ENCODE assay signal across 8 cellular contexts in the genomic region with DNA sequence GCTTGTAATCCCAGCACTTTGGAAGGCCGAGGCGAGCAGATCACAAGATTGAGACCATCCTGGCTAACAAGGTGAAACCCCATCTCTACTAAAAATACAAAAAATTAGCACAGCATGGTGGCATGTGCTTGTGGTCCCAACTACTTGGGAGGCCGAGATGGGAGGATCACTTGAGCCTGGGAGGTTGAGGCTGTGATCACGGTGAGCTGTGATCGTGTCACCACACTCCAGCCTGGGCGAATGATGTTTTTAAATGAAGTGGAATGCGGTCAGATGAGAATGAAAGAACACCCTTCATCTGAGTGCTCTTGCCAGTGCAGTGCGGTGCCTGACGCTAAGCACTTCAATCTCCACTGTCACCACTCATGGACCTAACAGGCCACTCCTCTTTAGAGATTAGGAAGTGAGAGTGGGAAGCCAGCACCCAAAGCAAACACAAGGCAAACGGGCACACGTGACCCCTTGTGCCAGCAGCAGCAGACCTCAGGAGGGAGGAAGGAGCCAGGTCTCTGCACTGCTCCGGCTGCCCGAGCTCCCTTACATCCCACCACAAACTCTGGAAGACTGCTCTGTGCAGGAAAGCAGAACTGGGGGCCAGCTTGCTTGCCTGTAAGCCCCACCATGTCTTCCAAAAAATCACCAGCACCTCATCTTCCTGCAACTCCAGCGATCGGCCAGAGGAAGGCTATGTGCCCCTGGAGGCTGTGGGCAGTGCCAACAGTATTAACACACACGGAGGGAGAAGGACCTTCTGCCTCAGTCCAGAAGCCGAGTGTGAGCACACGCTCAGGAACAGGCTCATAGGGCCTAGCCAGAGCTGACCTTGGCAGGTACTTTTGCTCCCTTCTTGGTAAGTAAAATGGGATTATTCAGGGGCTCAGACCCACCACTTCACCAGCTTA. TPM values are rescaled to one million over a fixed set of nuclear protein-coding genes. Genes with fewer than 3 reads are reported as not detected.
DNase-seq lines count a peak whose midpoint lies in the region; ATAC-seq and TF ChIP-seq lines count a peak whose summit lies in the region.

No MANE protein-coding gene starts in this region.

- no peaks in the 10 kb centered on the region for H3K36me3 ChIP-seq in muscle layer of duodenum (ENCODE audit: control insufficient read depth in 1 of 2, insufficient read depth in 2 of 2, low read length in 2 of 2)

- H3K27ac ChIP-seq in muscle layer of duodenum (ENCODE audit: low read length), result peak overlapping the region; percentile 41

- H3K36me3 Mint-ChIP-seq in CD14-positive monocyte (no peaks in the 10 kb centered on the region), chondrocyte (ENCODE audit: low read depth) (no peaks in the 10 kb centered on the region)
- no peaks in the 10 kb centered on the region for H3K36me3 Mint-ChIP-seq in activated CD4-positive, alpha-beta T cell treated with anti-CD3 and anti-CD28 coated beads for 36 hours (ENCODE audit: low read depth)

- TF ChIP-seq CTCF in CD14-positive monocyte (IDR thresholded peaks at IDR 0.05) (no peak), chondrocyte (IDR thresholded peaks at IDR 0.05) (no peak)

- no peaks in the 10 kb centered on the region for H3K27me3 ChIP-seq in muscle layer of duodenum (ENCODE audit: low read depth, low read length)

- H3K4me1 Mint-ChIP-seq in CD14-positive monocyte (peaks cover 56% of the 10 kb centered on the region), chondrocyte (ENCODE audit: low read depth) (peaks cover 25% of the 10 kb centered on the region)
- H3K4me1 Mint-ChIP-seq in activated CD4-positive, alpha-beta T cell treated with anti-CD3 and anti-CD28 coated beads for 36 hours, result peaks cover 27% of the 10 kb centered on the region

- CTCF ChIA-PET in activated CD4-positive, alpha-beta T cell treated with anti-CD3 and anti-CD28 coated beads for 36 hours (lab: Charles Lee), result interaction anchor here (1.5 kb wide), 1 partner anchor 9 kb away, joined by 3 read pairs; no protein-coding TSS in a partner anchor

- ATAC-seq in activated CD4-positive, alpha-beta T cell treated with anti-CD3 and anti-CD28 coated beads for 36 hours, result no peak
- ATAC-seq in HG03457 (IDR thresholded peaks at IDR 0.05; ENCODE audit: unreplicated experiment), result no peak
- ATAC-seq in HG03439 (IDR thresholded peaks at IDR 0.05; ENCODE audit: unreplicated experiment), result no peak
- no peak for ATAC-seq in HG03159 (IDR thresholded peaks at IDR 0.05; ENCODE audit: unreplicated experiment)

- peak overlapping the region in 1 of 2 donors; percentile 15 for H3K4me3 ChIP-seq in muscle layer of duodenum (ENCODE audit: low read depth in 1 of 2, low read length in 2 of 2)

- POLR2A ChIA-PET in activated CD4-positive, alpha-beta T cell treated with anti-CD3 and anti-CD28 coated beads for 36 hours (lab: Charles Lee), result interaction anchor here (0.5 kb wide), 1 partner anchor 97 kb away, joined by 3 read pairs; no protein-coding TSS in a partner anchor

- no peaks in the 10 kb centered on the region for H3K9me3 ChIP-seq in muscle layer of duodenum (ENCODE audit: control insufficient read depth in 1 of 2, low read length in 2 of 2)

- H3K9me3 Mint-ChIP-seq in CD14-positive monocyte, result no peaks in the 10 kb centered on the region
- no peaks in the 10 kb centered on the region for H3K9me3 Mint-ChIP-seq in chondrocyte (ENCODE audit: low read depth)
- no peaks in the 10 kb centered on the region for H3K9me3 Mint-ChIP-seq in activated CD4-positive, alpha-beta T cell treated with anti-CD3 and anti-CD28 coated beads for 36 hours (ENCODE audit: low read depth)

- peaks cover 0 to 8% of the 10 kb centered on the region in 2 donors for H3K4me1 ChIP-seq in muscle layer of duodenum (ENCODE audit: control insufficient read depth in 1 of 2, insufficient read depth in 2 of 2, low read length in 2 of 2)

- intact Hi-C loops in CD14-positive monocyte (cut with micrococcal nuclease), result loop anchor here in 1 of 2 donors (10.0 kb wide), 1 partner anchor 216 kb away; no protein-coding TSS in a partner anchor
- intact Hi-C loops in activated CD4-positive, alpha-beta T cell treated with anti-CD3 and anti-CD28 coated beads for 36 hours (cut with DNase I, micrococcal nuclease), result loop anchor here in 1 of 2 experiments (5.0 kb wide), 1 partner anchor 42 kb away; a partner anchor contains a TSS

- H3K27ac Mint-ChIP-seq in CD14-positive monocyte (peak overlapping the region; percentile 94 to 98 (median 97)), chondrocyte (ENCODE audit: unreplicated experiment) (peak overlapping the region; percentile 22)
- H3K27ac Mint-ChIP-seq in activated CD4-positive, alpha-beta T cell treated with anti-CD3 and anti-CD28 coated beads for 36 hours, result no peak overlapping the region

- H3K27me3 Mint-ChIP-seq in CD14-positive monocyte (ENCODE audit: low read depth in 3 of 3), result no peaks in the 10 kb centered on the region
- no peaks in the 10 kb centered on the region for H3K27me3 Mint-ChIP-seq in chondrocyte (ENCODE audit: low read depth)
- H3K27me3 Mint-ChIP-seq in activated CD4-positive, alpha-beta T cell treated with anti-CD3 and anti-CD28 coated beads for 36 hours, result no peaks in the 10 kb centered on the region

- H3K4me3 Mint-ChIP-seq in CD14-positive monocyte, result peak overlapping the region; percentile 90 to 98
- no peak overlapping the region for H3K4me3 Mint-ChIP-seq in chondrocyte (ENCODE audit: unreplicated experiment)
- no peak overlapping the region for H3K4me3 Mint-ChIP-seq in activated CD4-positive, alpha-beta T cell treated with anti-CD3 and anti-CD28 coated beads for 36 hours

- peak; percentile 87 for DNase-seq in CD14-positive monocyte (ENCODE audit: low spot score)
- DNase-seq in NCI-H2029 treated with DMSO at 0.1 percent for 48 hours (lab: John Stamatoyannopoulos, UW), result peak; percentile 92
- DNase-seq in chondrocyte (ENCODE audit: low spot score), result peak; percentile 43
- DNase-seq in activated CD4-positive, alpha-beta T cell treated with anti-CD3 and anti-CD28 coated beads for 36 hours, result no peak

RNA-seq across cellular contexts. Expression of a gene that starts 9.7 kb away (rescaled TPM):
- polyA plus RNA-seq in CD14-positive monocyte, result 10 to 100 TPM; 26.2 to 26.8 TPM
- 26.2 to 32.8 TPM (median 28.4 TPM) in 3 replicates for total RNA-seq in chondrocyte
- 10 to 100 TPM in 1 of 2 experiments, 1 to 10 TPM in 1; 7.5 to 11.0 TPM for total RNA-seq in activated CD4-positive, alpha-beta T cell treated with anti-CD3 and anti-CD28 coated beads for 36 hours

RNA-seq across cellular contexts. Expression of a gene that starts 42.8 kb away (rescaled TPM):
- polyA plus RNA-seq in CD14-positive monocyte, result 10 to 100 TPM; 28.2 to 32.9 TPM
- total RNA-seq in chondrocyte, result 26.1 to 28.4 TPM (median 26.1 TPM) in 3 replicates
- 10 to 100 TPM; 23.4 to 32.0 TPM for total RNA-seq in activated CD4-positive, alpha-beta T cell treated with anti-CD3 and anti-CD28 coated beads for 36 hours

RNA-seq across cellular contexts. Expression of a gene that starts 42.9 kb away (rescaled TPM):
- 1 to 10 TPM; 6.8 to 9.9 TPM for polyA plus RNA-seq in CD14-positive monocyte
- 10.9 to 13.8 TPM (median 13.7 TPM) in 3 replicates for total RNA-seq in chondrocyte
- total RNA-seq in activated CD4-positive, alpha-beta T cell treated with anti-CD3 and anti-CD28 coated beads for 36 hours, result 1 to 10 TPM; 7.3 to 8.5 TPM

Comparison
In these comparisons a context has a peak if more than half of its experiments do, and no peak if none do; other contexts are left out.
1. H3K4me3 Mint-ChIP-seq: peak in CD14-positive monocyte (2 of 2); none in chondrocyte (single experiment) and activated CD4-positive, alpha-beta T cell treated with anti-CD3 and anti-CD28 coated beads for 36 hours (single experiment).